ENCODE assay signal across 1 cellular context in the genomic region with DNA sequence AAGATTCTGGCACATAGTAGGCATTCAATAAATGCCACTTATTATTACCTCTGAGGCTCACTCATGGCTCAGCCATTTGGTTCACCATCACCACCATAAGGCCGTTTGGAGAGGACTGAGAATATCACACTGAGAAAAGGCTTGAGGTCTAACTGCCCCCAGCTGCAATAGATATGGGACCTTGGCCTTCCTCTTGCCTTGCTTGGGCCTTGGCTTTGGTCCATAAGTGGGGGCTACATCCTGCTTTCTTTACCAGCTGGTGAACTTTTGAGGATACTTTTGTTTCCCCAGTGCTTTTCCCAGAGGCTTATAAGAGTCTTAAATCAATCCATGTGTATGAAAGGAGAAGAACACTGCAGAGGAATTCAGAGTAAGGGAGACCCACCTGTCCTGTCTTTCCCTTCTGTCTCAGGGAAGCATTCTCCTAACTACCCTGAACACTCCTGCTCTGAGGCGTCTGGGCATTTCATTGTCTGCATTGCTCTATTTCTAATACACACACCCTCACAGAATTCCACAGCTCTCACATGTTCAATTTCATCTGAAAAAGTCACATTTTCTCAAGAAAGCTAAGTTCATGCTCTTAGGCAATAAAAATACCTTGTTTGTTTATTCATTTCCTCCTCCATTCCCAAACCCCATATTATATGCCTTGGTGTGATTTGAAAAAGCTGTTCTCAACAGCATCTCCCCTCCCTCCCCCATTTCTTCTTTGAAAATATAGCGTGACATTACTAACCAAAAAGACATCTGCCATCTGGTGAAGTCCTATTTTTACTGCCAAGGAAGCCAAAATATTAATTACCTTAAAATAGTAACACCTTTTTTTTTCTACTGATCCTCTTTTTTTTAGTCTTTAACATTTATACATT.
TF ChIP-seq lines count a peak whose summit lies in the region.

No MANE protein-coding gene starts in this region.

TF ChIP-seq in HepG2, 621 proteins besides CTCF, POLR2A, EP300 and RAD21 (continued from another document):
- TF ChIP-seq, protein P1, sequence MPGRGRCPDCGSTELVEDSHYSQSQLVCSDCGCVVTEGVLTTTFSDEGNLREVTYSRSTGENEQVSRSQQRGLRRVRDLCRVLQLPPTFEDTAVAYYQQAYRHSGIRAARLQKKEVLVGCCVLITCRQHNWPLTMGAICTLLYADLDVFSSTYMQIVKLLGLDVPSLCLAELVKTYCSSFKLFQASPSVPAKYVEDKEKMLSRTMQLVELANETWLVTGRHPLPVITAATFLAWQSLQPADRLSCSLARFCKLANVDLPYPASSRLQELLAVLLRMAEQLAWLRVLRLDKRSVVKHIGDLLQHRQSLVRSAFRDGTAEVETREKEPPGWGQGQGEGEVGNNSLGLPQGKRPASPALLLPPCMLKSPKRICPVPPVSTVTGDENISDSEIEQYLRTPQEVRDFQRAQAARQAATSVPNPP (CRISPR knock-in tag; IDR thresholded peaks at IDR 0.05), result no peak
- TF ChIP-seq ZNF138 (CRISPR knock-in tag; IDR thresholded peaks at IDR 0.05; ENCODE audit: low read depth) (no peak), ZNF703 (CRISPR knock-in tag; IDR thresholded peaks at IDR 0.05; ENCODE audit: borderline replicate concordance) (no peak), ZNF431 (CRISPR knock-in tag; IDR thresholded peaks at IDR 0.05; ENCODE audit: borderline replicate concordance, low read depth) (no peak), ISL2 (CRISPR knock-in tag; IDR thresholded peaks at IDR 0.05) (no peak), TGIF2 (CRISPR knock-in tag; IDR thresholded peaks at IDR 0.05) (no peak), PHF5A (CRISPR knock-in tag; IDR thresholded peaks at IDR 0.05; ENCODE audit: low read depth, unreplicated experiment) (no peak)
- TF ChIP-seq, protein P2, sequence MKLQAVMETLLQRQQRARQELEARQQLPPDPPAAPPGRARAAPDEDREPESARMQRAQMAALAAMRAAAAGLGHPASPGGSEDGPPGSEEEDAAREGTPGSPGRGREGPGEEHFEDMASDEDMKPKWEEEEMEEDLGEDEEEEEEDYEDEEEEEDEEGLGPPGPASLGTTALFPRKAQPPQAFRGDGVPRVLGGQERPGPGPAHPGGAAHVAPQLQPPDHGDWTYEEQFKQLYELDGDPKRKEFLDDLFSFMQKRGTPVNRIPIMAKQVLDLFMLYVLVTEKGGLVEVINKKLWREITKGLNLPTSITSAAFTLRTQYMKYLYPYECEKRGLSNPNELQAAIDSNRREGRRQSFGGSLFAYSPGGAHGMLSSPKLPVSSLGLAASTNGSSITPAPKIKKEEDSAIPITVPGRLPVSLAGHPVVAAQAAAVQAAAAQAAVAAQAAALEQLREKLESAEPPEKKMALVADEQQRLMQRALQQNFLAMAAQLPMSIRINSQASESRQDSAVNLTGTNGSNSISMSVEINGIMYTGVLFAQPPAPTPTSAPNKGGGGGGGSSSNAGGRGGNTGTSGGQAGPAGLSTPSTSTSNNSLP (IDR thresholded peaks at IDR 0.05; ENCODE audit: low read depth, low read length), result no peak
- TF ChIP-seq, protein P3, sequence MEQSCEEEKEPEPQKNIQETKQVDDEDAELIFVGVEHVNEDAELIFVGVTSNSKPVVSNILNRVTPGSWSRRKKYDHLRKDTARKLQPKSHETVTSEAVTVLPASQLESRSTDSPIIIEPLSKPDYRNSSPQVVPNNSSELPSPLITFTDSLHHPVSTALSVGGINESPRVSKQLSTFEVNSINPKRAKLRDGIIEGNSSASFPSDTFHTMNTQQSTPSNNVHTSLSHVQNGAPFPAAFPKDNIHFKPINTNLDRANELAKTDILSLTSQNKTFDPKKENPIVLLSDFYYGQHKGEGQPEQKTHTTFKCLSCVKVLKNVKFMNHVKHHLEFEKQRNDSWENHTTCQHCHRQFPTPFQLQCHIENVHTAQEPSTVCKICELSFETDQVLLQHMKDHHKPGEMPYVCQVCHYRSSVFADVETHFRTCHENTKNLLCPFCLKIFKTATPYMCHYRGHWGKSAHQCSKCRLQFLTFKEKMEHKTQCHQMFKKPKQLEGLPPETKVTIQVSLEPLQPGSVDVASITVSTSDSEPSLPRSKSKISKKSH (CRISPR knock-in tag; IDR thresholded peaks at IDR 0.05; ENCODE audit: borderline replicate concordance), result no peak
TF ChIP-seq in HepG2: peak in this region for 0.
